Comparison of ENCODE assay signal across 8 cellular contexts in the genomic region with DNA sequence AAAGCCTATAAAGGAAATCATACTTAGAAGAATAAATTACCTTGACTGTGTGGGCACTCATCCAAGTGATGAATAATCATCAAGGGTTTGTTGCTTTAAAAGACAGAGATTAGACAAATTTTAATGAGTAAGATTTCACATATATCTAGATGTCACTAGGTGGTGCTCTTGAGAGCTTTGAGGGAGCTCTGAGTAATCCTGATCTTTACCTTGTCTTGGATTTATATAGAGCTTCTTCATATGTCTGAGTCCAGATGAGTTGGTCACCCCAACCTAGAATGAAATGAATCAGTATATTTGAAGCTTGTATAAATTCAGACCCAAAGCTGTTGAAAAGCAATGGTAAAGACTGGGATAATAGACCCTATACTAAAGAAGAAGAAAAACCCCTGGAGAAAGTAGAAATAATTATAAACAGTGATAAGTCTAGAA. TPM values are rescaled to one million over a fixed set of nuclear protein-coding genes. Genes with fewer than 3 reads are reported as not detected.
A peak's percentile ranks its signal among the peaks of the same experiment; 100 is the strongest.
DNase-seq lines count a peak whose midpoint lies in the region; ATAC-seq and TF ChIP-seq lines count a peak whose summit lies in the region.

No MANE protein-coding gene starts in this region.

- no peak overlapping the region for H3K23ac ChIP-seq in IMR-90 (ENCODE audit: low read depth, low read length)

- H4K91ac ChIP-seq in IMR-90 (ENCODE audit: insufficient read depth, low read depth, low read length) = no peak overlapping the region

- no peak overlapping the region for H4K8ac ChIP-seq in IMR-90 (ENCODE audit: low read depth in 2 of 2, low read length in 2 of 2)

- no peak overlapping the region for H2BK120ac ChIP-seq in IMR-90 (ENCODE audit: low read depth, low read length)

- in situ Hi-C loops in IMR-90 (cut with MboI; ENCODE audit: low sequenced_read_pairs) = no loop called here

- no peak overlapping the region for H3K56ac ChIP-seq in IMR-90 (ENCODE audit: extremely low read depth, insufficient read depth, low read length)

- no peak overlapping the region for H3K14ac ChIP-seq in IMR-90 (replicated peaks; ENCODE audit: low read depth, low read length)

- H3K9me3 Mint-ChIP-seq in naive thymus-derived CD4-positive, alpha-beta T cell = peaks cover 0 to 1% (median 0%) of the 10 kb centered on the region in 11 donors

- no peak overlapping the region for H3K9ac ChIP-seq in IMR-90 (ENCODE audit: low read depth, low read length)
- no peak overlapping the region for H3K9ac ChIP-seq in OCI-LY3 (ENCODE audit: low read length)

- no peak overlapping the region for H4K5ac ChIP-seq in IMR-90 (ENCODE audit: low read depth, low read length)

- no peak overlapping the region for H3K4me3 ChIP-seq in IMR-90 (ENCODE audit: insufficient read depth, low read depth, low read length)
- H3K4me3 ChIP-seq in OCI-LY3 (ENCODE audit: low read length) = no peak overlapping the region
- H3K4me3 ChIP-seq in naive thymus-derived CD4-positive, alpha-beta T cell (ENCODE audit: low read length) = no peak overlapping the region

- no peaks in the 10 kb centered on the region for H3K4me1 Mint-ChIP-seq in naive thymus-derived CD4-positive, alpha-beta T cell

- peak; percentile 55 for TF ChIP-seq RAD21 in IMR-90 (IDR thresholded peaks at IDR 0.05; ENCODE audit: low read length)

- H3K4ac ChIP-seq in IMR-90 (ENCODE audit: low read depth, low read length) = no peak overlapping the region

- H3K79me2 ChIP-seq in OCI-LY3 (ENCODE audit: low read length) = no peaks in the 10 kb centered on the region

- ATAC-seq in GM18861 (IDR thresholded peaks at IDR 0.05; ENCODE audit: unreplicated experiment) (peak; percentile 58), IMR-90 (ENCODE audit: low read depth) (peak; percentile 93)
- peak; percentile 44 for ATAC-seq in naive thymus-derived CD4-positive, alpha-beta T cell

- H3K27me3 Mint-ChIP-seq in naive thymus-derived CD4-positive, alpha-beta T cell = peaks cover 3 to 13% (median 4%) of the 10 kb centered on the region in 5 donors

- TF ChIP-seq POLR2A in IMR-90 (IDR thresholded peaks at IDR 0.05; ENCODE audit: low read depth, low read length) = no peak

- no peak overlapping the region for H2BK5ac ChIP-seq in IMR-90 (ENCODE audit: low read depth, low read length, poor library complexity, severe bottlenecking)

- H3K27ac ChIP-seq in IMR-90 (ENCODE audit: insufficient read depth, low read length) (no peak overlapping the region), OCI-LY3 (ENCODE audit: low read length) (no peak overlapping the region)
- H3K27ac ChIP-seq in naive thymus-derived CD4-positive, alpha-beta T cell (ENCODE audit: low read depth, low read length) = no peak overlapping the region

- H2AK5ac ChIP-seq in IMR-90 (ENCODE audit: low read depth, low read length) = no peak overlapping the region

- H3K27me3 ChIP-seq in IMR-90 (ENCODE audit: control insufficient read depth, insufficient read depth, low read length) = no peaks in the 10 kb centered on the region; the same call in none of the 2 replicates
- no peaks in the 10 kb centered on the region for H3K27me3 ChIP-seq in OCI-LY3 (ENCODE audit: low read depth, low read length)
- H3K27me3 ChIP-seq in naive thymus-derived CD4-positive, alpha-beta T cell (ENCODE audit: control insufficient read depth in 2 of 2, insufficient read depth in 2 of 2, low read length in 2 of 2) = no peaks in the 10 kb centered on the region

- H3K4me3 Mint-ChIP-seq in naive thymus-derived CD4-positive, alpha-beta T cell = no peak overlapping the region

- H3K36me3 ChIP-seq in IMR-90 (ENCODE audit: control insufficient read depth, insufficient read depth, low read length) = no peaks in the 10 kb centered on the region
- H3K36me3 ChIP-seq in OCI-LY3 (replicated peaks; ENCODE audit: low read depth, low read length) = no peaks in the 10 kb centered on the region
- H3K36me3 ChIP-seq in naive thymus-derived CD4-positive, alpha-beta T cell (ENCODE audit: control insufficient read depth in 2 of 3, insufficient read depth in 3 of 3, low read length in 3 of 3) = no peaks in the 10 kb centered on the region

- 0 out of 2 replicates have a peak, but pooled peaks cover 2% of the 10 kb centered on the region for H3K9me1 ChIP-seq in IMR-90 (ENCODE audit: insufficient read depth, low read length)

- intact Hi-C loops in IMR-90 (cut with micrococcal nuclease) = loop anchor here (2.0 to 5.0 kb wide), 2 partner anchors 118 to 154 kb away; partner anchors contain the start of genes ANKMY2 and BZW2
- intact Hi-C loops in naive thymus-derived CD4-positive, alpha-beta T cell (cut with micrococcal nuclease) = loop anchor here (1.0 kb wide), 1 partner anchor 117 kb away; no protein-coding TSS in a partner anchor

- no peaks in the 10 kb centered on the region for H3K79me1 ChIP-seq in IMR-90 (ENCODE audit: low read depth in 1 of 2, low read length in 2 of 2)

- no peak overlapping the region for H2BK15ac ChIP-seq in IMR-90 (ENCODE audit: low read depth, low read length)

- CTCF ChIA-PET in IMR-90 (lab: Yijun Ruan, JAX) = interaction anchor here (0.6 to 2.5 kb wide), 9 partner anchors 14 to 385 kb away, joined by 3 to 6 read pairs (median 3); no protein-coding TSS in a partner anchor
- CTCF ChIA-PET in naive thymus-derived CD4-positive, alpha-beta T cell (lab: Charles Lee) = no interaction called here

- no peaks in the 10 kb centered on the region for H3K36me3 Mint-ChIP-seq in naive thymus-derived CD4-positive, alpha-beta T cell

- H2AFZ ChIP-seq in IMR-90 (replicated peaks; ENCODE audit: low read length, poor library complexity) (no peak overlapping the region), OCI-LY3 (ENCODE audit: low read depth, low read length) (no peak overlapping the region)

- H3K4me1 ChIP-seq in IMR-90 (ENCODE audit: control insufficient read depth, insufficient read depth, low read length) (no peaks in the 10 kb centered on the region; the same call in 1 of the 2 replicates), OCI-LY3 (ENCODE audit: low read length) (no peaks in the 10 kb centered on the region)
- H3K4me1 ChIP-seq in naive thymus-derived CD4-positive, alpha-beta T cell (ENCODE audit: control insufficient read depth in 2 of 2, insufficient read depth in 2 of 2, low read length in 2 of 2) = no peaks in the 10 kb centered on the region

- H3K18ac ChIP-seq in IMR-90 (ENCODE audit: low read depth, low read length) = no peak overlapping the region

- H2AK9ac ChIP-seq in IMR-90 (replicated peaks; ENCODE audit: low read depth, low read length, poor library complexity) = no peak overlapping the region

- no TSS peak for BruUV-seq in IMR-90 (replicated peaks; lab: Mats Ljungman, UMichigan)

- peak; percentile 38 for DNase-seq in Ammon's horn (ENCODE audit: low spot score)
- peak; percentile 83 for DNase-seq in IMR-90
- DNase-seq in dermis blood vessel endothelial cell = peak; percentile 68
- DNase-seq in naive thymus-derived CD4-positive, alpha-beta T cell = no peak
- no peak for DNase-seq in mesenteric fat pad (ENCODE audit: low spot score)
- no peak for DNase-seq in activated naive CD4-positive, alpha-beta T cell (lab: John Stamatoyannopoulos, UW)

- H2BK20ac ChIP-seq in IMR-90 (ENCODE audit: low read depth, low read length) = no peak overlapping the region

- dilution Hi-C loops in IMR-90 (cut with HindIII; ENCODE audit: low sequenced_read_pairs, unreplicated experiment) = no loop called here

- no peaks in the 10 kb centered on the region for H4K20me1 ChIP-seq in IMR-90 (ENCODE audit: insufficient read depth, low read length)
- H4K20me1 ChIP-seq in OCI-LY3 (ENCODE audit: insufficient read depth, low read length) = no peaks in the 10 kb centered on the region

- H3K9me3 ChIP-seq in IMR-90 (ENCODE audit: control insufficient read depth, insufficient read depth, low read length) (no peaks in the 10 kb centered on the region), OCI-LY3 (ENCODE audit: insufficient read depth, low read length) (no peaks in the 10 kb centered on the region)
- no peaks in the 10 kb centered on the region for H3K9me3 ChIP-seq in naive thymus-derived CD4-positive, alpha-beta T cell (ENCODE audit: control insufficient read depth in 2 of 3, low read length in 3 of 3)

- POLR2A ChIA-PET in IMR-90 (lab: Charles Lee; ENCODE audit: unreplicated experiment) = no interaction called here
- POLR2A ChIA-PET in naive thymus-derived CD4-positive, alpha-beta T cell (lab: Charles Lee) = no interaction called here

- TF ChIP-seq CTCF in IMR-90 (conservative IDR thresholded peaks at IDR 0.05; ENCODE audit: low read depth, low read length) = peak; percentile 60
- TF ChIP-seq CTCF in OCI-LY3 (IDR thresholded peaks at IDR 0.05; ENCODE audit: low read depth, low read length) = peak; percentile 60

- H3K4me2 ChIP-seq in IMR-90 (ENCODE audit: low read depth, low read length) (no peak overlapping the region), OCI-LY3 (ENCODE audit: low read length) (no peak overlapping the region)

- no peak overlapping the region for H3K27ac Mint-ChIP-seq in naive thymus-derived CD4-positive, alpha-beta T cell

TF ChIP-seq in IMR-90, 13 proteins besides CTCF, POLR2A, EP300 and RAD21:
- no peak for TF ChIP-seq FOS (IDR thresholded peaks at IDR 0.05; ENCODE audit: low read depth, low read length)
- peak; percentile 52 for TF ChIP-seq SMC3 (IDR thresholded peaks at IDR 0.05; ENCODE audit: low read depth, low read length)
- TF ChIP-seq RFX5 (IDR thresholded peaks at IDR 0.05; ENCODE audit: low read depth, low read length) = no peak

RNA-seq across cellular contexts. Expression of gene AGR2, which starts 3.7 kb away (rescaled TPM):
- not detected in 2 replicates for total RNA-seq in IMR-90 (2012; rRNA removed)
- not detected in 2 replicates for polyA plus RNA-seq in IMR-90 (2012; rRNA removed)
- polyA plus RNA-seq in IMR-90 (2012; cell fraction: cytosol; rRNA removed) = not detected in 2 replicates
- not detected in 2 replicates for polyA plus RNA-seq in IMR-90 (2012; cell fraction: nucleus; rRNA removed; ENCODE audit: low replicate concordance)
- 0.51 TPM in 1 of 2 replicates, not detected in the other for total RNA-seq in dermis blood vessel endothelial cell
- not detected for total RNA-seq in naive thymus-derived CD4-positive, alpha-beta T cell
- not detected for polyA plus RNA-seq in naive thymus-derived CD4-positive, alpha-beta T cell
- 0.29 TPM for total RNA-seq in mesenteric fat pad

RNA-seq across cellular contexts. Expression of gene TSPAN13, which starts 47.6 kb away (rescaled TPM):
- total RNA-seq in IMR-90 (2012; rRNA removed) (3.0 and 6.1 TPM in 2 replicates), dermis blood vessel endothelial cell (64.4 and 69.8 TPM in 2 replicates), mesenteric fat pad (49.9 TPM)
- 3.6 and 5.0 TPM in 2 replicates for polyA plus RNA-seq in IMR-90 (2012; rRNA removed)
- polyA plus RNA-seq in IMR-90 (2012; cell fraction: cytosol; rRNA removed) = 1.5 and 1.7 TPM in 2 replicates
- polyA plus RNA-seq in IMR-90 (2012; cell fraction: nucleus; rRNA removed; ENCODE audit: low replicate concordance) = 0.61 and 2.2 TPM in 2 replicates
- total RNA-seq in naive thymus-derived CD4-positive, alpha-beta T cell = 1 to 10 TPM in 1 of 5 experiments, under 1 TPM in 2, not detected in 2; 0.31 to 2.5 (median 0.74) TPM
- under 1 TPM in 1 of 2 donors, not detected in 1; 0.17 TPM for polyA plus RNA-seq in naive thymus-derived CD4-positive, alpha-beta T cell

Comparison
In these comparisons a context has a peak if more than half of its experiments do, and no peak if none do; other contexts are left out.
1. DNase-seq: peak in Ammon's horn (single experiment), IMR-90 (single experiment) and dermis blood vessel endothelial cell (single experiment); none in naive thymus-derived CD4-positive, alpha-beta T cell (0 of 9), mesenteric fat pad (single experiment) and activated naive CD4-positive, alpha-beta T cell (0 of 4).
2. Peak in every context shown above with its lines, with median percentiles within 50 percentile points of each other: ATAC-seq.